8 cellular contexts compared by ENCODE assay signal in genomic region chr5:78320461-78320860, GRCh38. TPM values are rescaled to one million over a fixed set of nuclear protein-coding genes. Genes with fewer than 3 reads are reported as not detected.
DNase-seq lines count a peak whose midpoint lies in the region; ATAC-seq and TF ChIP-seq lines count a peak whose summit lies in the region.

No MANE protein-coding gene starts in this region.

- WGBS in tibial nerve, 2 donors, result 2 to 3% methylated on average over 1 of the region's 1 CpG

- no peak overlapping the region for H3K27ac ChIP-seq in RWPE2 (ENCODE audit: poor library complexity, severe bottlenecking)
- no peak overlapping the region for H3K27ac ChIP-seq in tibial nerve

- H3K27me3 ChIP-seq in RWPE2 (ENCODE audit: insufficient read depth, poor library complexity, severe bottlenecking), result no peaks in the 10 kb centered on the region
- no peaks in the 10 kb centered on the region for H3K27me3 ChIP-seq in tibial nerve

- H3K9me3 ChIP-seq in RWPE2 (ENCODE audit: severe bottlenecking) (no peaks in the 10 kb centered on the region), tibial nerve (no peaks in the 10 kb centered on the region)

- no peaks in the 10 kb centered on the region for H3K36me3 Mint-ChIP-seq in CD14-positive monocyte
- H3K36me3 Mint-ChIP-seq in activated naive CD4-positive, alpha-beta T cell treated with anti-CD3 and anti-CD28 coated beads, Interleukin-2, amount 50 U/mL, for 72 hours, result no peaks in the 10 kb centered on the region
- peaks cover 0 to 1% of the 10 kb centered on the region in 2 donors for H3K36me3 Mint-ChIP-seq in stimulated activated naive B cell treated with anti-CD40 and anti-IgM and Interleukin-4, amounts not matched to agents 10 μg/mL and 1 μg/mL and 100 μg/mL, for 72 hours

- no peaks in the 10 kb centered on the region for H3K36me3 ChIP-seq in RWPE2 (ENCODE audit: low read depth)
- no peaks in the 10 kb centered on the region for H3K36me3 ChIP-seq in tibial nerve

- peaks cover 0 to 2% (median 0%) of the 10 kb centered on the region in 7 donors for H3K9me3 Mint-ChIP-seq in CD14-positive monocyte
- H3K9me3 Mint-ChIP-seq in activated naive CD4-positive, alpha-beta T cell treated with anti-CD3 and anti-CD28 coated beads, Interleukin-2, amount 50 U/mL, for 72 hours, result no peaks in the 10 kb centered on the region
- no peaks in the 10 kb centered on the region for H3K9me3 Mint-ChIP-seq in stimulated activated naive B cell treated with anti-CD40 and anti-IgM and Interleukin-4, amounts not matched to agents 10 μg/mL and 1 μg/mL and 100 μg/mL, for 72 hours

- H3K27ac Mint-ChIP-seq in CD14-positive monocyte, result no peak overlapping the region
- H3K27ac Mint-ChIP-seq in activated naive CD4-positive, alpha-beta T cell treated with anti-CD3 and anti-CD28 coated beads, Interleukin-2, amount 50 U/mL, for 72 hours, result no peak overlapping the region
- no peak overlapping the region for H3K27ac Mint-ChIP-seq in stimulated activated naive B cell treated with anti-CD40 and anti-IgM and Interleukin-4, amounts not matched to agents 10 μg/mL and 1 μg/mL and 100 μg/mL, for 72 hours

- peaks cover 0 to under 1% (median 0%) of the 10 kb centered on the region in 3 donors for H3K27me3 Mint-ChIP-seq in CD14-positive monocyte (ENCODE audit: low read depth in 3 of 3)
- no peaks in the 10 kb centered on the region for H3K27me3 Mint-ChIP-seq in stimulated activated naive B cell treated with anti-CD40 and anti-IgM and Interleukin-4, amounts not matched to agents 10 μg/mL and 1 μg/mL and 100 μg/mL, for 72 hours

- H3K4me1 Mint-ChIP-seq in CD14-positive monocyte, result peaks cover 3% of the 10 kb centered on the region
- H3K4me1 Mint-ChIP-seq in stimulated activated naive B cell treated with anti-CD40 and anti-IgM and Interleukin-4, amounts not matched to agents 10 μg/mL and 1 μg/mL and 100 μg/mL, for 72 hours, result peaks cover 0 to 2% of the 10 kb centered on the region in 2 donors

- DNase-seq in CD14-positive monocyte (ENCODE audit: low spot score) (no peak), HCEC 1CT (peak; percentile 57), RWPE2 (ENCODE audit: low spot score) (no peak), foreskin melanocyte (peak; percentile 38), tibial nerve (ENCODE audit: low spot score in 2 of 2) (peak in 1 of 2 donors; percentile 9), NCI-H2081 treated with DMSO at 0.1 percent for 48 hours (lab: John Stamatoyannopoulos, UW) (no peak)
- no peak for DNase-seq in activated naive CD4-positive, alpha-beta T cell treated with anti-CD3 and anti-CD28 coated beads, Interleukin-2, amount 50 U/mL, for 72 hours (ENCODE audit: low spot score in 2 of 2)
- no peak for DNase-seq in stimulated activated naive B cell treated with anti-CD40 and anti-IgM and Interleukin-4, amounts not matched to agents 10 μg/mL and 1 μg/mL and 100 μg/mL, for 72 hours

- intact Hi-C loops in CD14-positive monocyte (cut with micrococcal nuclease), result no loop called here

- H3K4me3 ChIP-seq in RWPE2 (ENCODE audit: severe bottlenecking), result no peak overlapping the region
- no peak overlapping the region for H3K4me3 ChIP-seq in tibial nerve

- peak; percentile 60 for TF ChIP-seq CTCF in CD14-positive monocyte (IDR thresholded peaks at IDR 0.05)
- peak; percentile 93 for TF ChIP-seq CTCF in RWPE2 (IDR thresholded peaks at IDR 0.05; ENCODE audit: poor library complexity, severe bottlenecking)
- peak in 3 of 5 experiments; percentile 25 to 50 (median 43) for TF ChIP-seq CTCF in tibial nerve (IDR thresholded peaks at IDR 0.05)

- TF ChIP-seq POLR2A in tibial nerve (IDR thresholded peaks at IDR 0.05), result no peak

- no peak overlapping the region for H3K4me3 Mint-ChIP-seq in CD14-positive monocyte
- H3K4me3 Mint-ChIP-seq in stimulated activated naive B cell treated with anti-CD40 and anti-IgM and Interleukin-4, amounts not matched to agents 10 μg/mL and 1 μg/mL and 100 μg/mL, for 72 hours, result no peak overlapping the region

- peak; percentile 50; the same call in 2 of the 3 replicates for ATAC-seq in RWPE2 (ENCODE audit: low read depth)
- no peak for ATAC-seq in activated naive CD4-positive, alpha-beta T cell treated with anti-CD3 and anti-CD28 coated beads, Interleukin-2, amount 50 U/mL, for 72 hours
- ATAC-seq in stimulated activated naive B cell treated with anti-CD40 and anti-IgM and Interleukin-4, amounts not matched to agents 10 μg/mL and 1 μg/mL and 100 μg/mL, for 72 hours (replicated peaks), result no peak

- no peaks in the 10 kb centered on the region for H3K4me1 ChIP-seq in RWPE2 (ENCODE audit: insufficient read depth, poor library complexity, severe bottlenecking)
- H3K4me1 ChIP-seq in tibial nerve, result no peaks in the 10 kb centered on the region

- TF ChIP-seq EP300 in tibial nerve (IDR thresholded peaks at IDR 0.05), result no peak

RNA-seq across cellular contexts. Expression of gene AP3B1, which starts 26.0 kb away (rescaled TPM):
- 10 to 100 TPM; 24.9 to 39.8 TPM for polyA plus RNA-seq in CD14-positive monocyte
- 10 to 100 TPM; 23.1 to 51.0 (median 44.2) TPM for total RNA-seq in tibial nerve
- 10 to 100 TPM; 46.1 to 46.5 TPM for total RNA-seq in activated naive CD4-positive, alpha-beta T cell treated with anti-CD3 and anti-CD28 coated beads, Interleukin-2, amount 50 U/mL, for 72 hours

RNA-seq across cellular contexts. Expression of gene SCAMP1, which starts 40.0 kb away (rescaled TPM):
- 10 to 100 TPM; 47.8 to 52.4 TPM for polyA plus RNA-seq in CD14-positive monocyte
- total RNA-seq in tibial nerve, result 10 to 100 TPM; 22.5 to 30.8 (median 28.3) TPM
- 10 to 100 TPM in 1 of 2 donors, 1 to 10 TPM in 1; 7.6 to 17.7 TPM for total RNA-seq in activated naive CD4-positive, alpha-beta T cell treated with anti-CD3 and anti-CD28 coated beads, Interleukin-2, amount 50 U/mL, for 72 hours

Comparison
In these comparisons a context has a peak if more than half of its experiments do, and no peak if none do; other contexts are left out.
1. DNase-seq: peak in HCEC 1CT (single experiment) and foreskin melanocyte (single experiment); none in CD14-positive monocyte (single experiment), RWPE2 (single experiment), activated naive CD4-positive, alpha-beta T cell treated with anti-CD3 and anti-CD28 coated beads, Interleukin-2, amount 50 U/mL, for 72 hours (0 of 2), NCI-H2081 treated with DMSO at 0.1 percent for 48 hours (single experiment) and stimulated activated naive B cell treated with anti-CD40 and anti-IgM and Interleukin-4, amounts not matched to agents 10 μg/mL and 1 μg/mL and 100 μg/mL, for 72 hours (single experiment).
2. CTCF ChIP-seq: peak in every context shown above with its lines; median percentile 93 in RWPE2; 60 in CD14-positive monocyte; 43 in tibial nerve.